ENCODE assay signal across 8 cellular contexts in the genomic region with DNA sequence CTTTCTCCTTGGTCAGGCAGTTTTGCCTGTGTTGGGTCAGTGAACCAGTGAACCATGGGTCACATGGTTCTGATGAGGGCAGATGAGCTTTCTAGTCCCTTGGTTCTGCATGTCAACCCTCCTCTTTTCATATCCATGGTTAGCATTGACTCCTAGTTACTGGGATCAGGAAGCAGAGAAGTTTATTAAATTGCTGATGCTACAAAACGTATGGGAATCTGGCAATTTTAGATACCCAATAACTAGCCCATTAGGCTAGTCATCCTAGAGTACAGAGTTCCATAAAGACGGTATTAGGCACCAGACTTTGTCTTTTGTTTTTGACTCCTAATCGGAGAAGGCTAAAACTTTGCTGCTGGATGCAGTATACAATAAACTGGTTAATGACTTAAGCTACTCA.
"Had no signal": no experiment of that assay in that cellular context is flagged by ENCODE, and none has a peak within 500 bp of the region (broad histone marks: within the 10 kb centered on the region; RNA-seq: fewer than 3 reads in every experiment).

No MANE protein-coding gene starts in this region.

- H3K27ac Mint-ChIP-seq: GM23338 had no signal

- DNase-seq: HCEC 1CT, Karpas-422, KBM-7 had no signal

- H3K4me2 ChIP-seq: GM23338, KMS-11 had no signal

- H3K4me3 ChIP-seq: GM23338 had no signal

- ATAC-seq: GM23338 had no signal

- FAIRE-seq: H1, H54, HTR-8/SVneo had no signal

- H2AFZ ChIP-seq: GM23338 had no signal

- H3K9me3 Mint-ChIP-seq: GM23338 had no signal

- H3K9ac ChIP-seq: KMS-11 had no signal

- H3K27ac ChIP-seq: KMS-11 had no signal

- H3K4me3 Mint-ChIP-seq: GM23338 had no signal
